ENCODE assay signal across 18 cellular contexts in genomic region chr19:33506498-33506897, GRCh38.
"Had no signal": no experiment of that assay in that cellular context is flagged by ENCODE, and none has a peak within 500 bp of the region (broad histone marks: within the 10 kb centered on the region; RNA-seq: fewer than 3 reads in every experiment).

No MANE protein-coding gene starts in this region.

- H3K27me3 ChIP-seq: body of pancreas, cardiac muscle cell, heart right ventricle, spleen, tibial artery had no signal

- ATAC-seq: body of pancreas, heart right ventricle, left colon had no signal

- H3K27ac ChIP-seq: body of pancreas, cardiac muscle cell, heart right ventricle, spleen, tibial artery had no signal

- H3K4me1 ChIP-seq: body of pancreas had no signal

- H3K9me3 ChIP-seq: body of pancreas, heart right ventricle, spleen, tibial artery had no signal

- DNase-seq: activated CD4-positive, alpha-beta memory T cell treated with anti-CD3 and anti-CD28 coated beads, Interleukin-2, amount 10 ng/mL, durations not matched to agents 7 days and 5 days; activated CD4-positive, alpha-beta T cell treated with anti-CD3 and anti-CD28 coated beads for 4 hours; activated CD4-positive, CD25-positive, alpha-beta regulatory T cell; activated gamma-delta T cell; activated naive CD4-positive, alpha-beta T cell treated with anti-CD3 and anti-CD28 coated beads, Interleukin-2, amount 50 U/mL, for 16 hours; body of pancreas; heart right ventricle; left colon; nephron progenitor cell; nucleus accumbens; spleen; stimulated activated CD4-positive, alpha-beta T cell treated with anti-CD3 and anti-CD28 coated beads, Interleukin-4, amount 100 ng/mL, for 24 hours; stimulated activated naive CD4-positive, alpha-beta T cell treated with Interleukin-2 at 50 U/mL for 16 hours; substantia nigra; tibial artery had no signal

- H3K4me3 ChIP-seq: body of pancreas, cardiac muscle cell, heart right ventricle, spleen, tibial artery had no signal

- H3K4me3 Mint-ChIP-seq: activated CD4-positive, alpha-beta memory T cell treated with anti-CD3 and anti-CD28 coated beads, Interleukin-2, amount 10 ng/mL, durations not matched to agents 7 days and 5 days; activated T-helper 1 cell treated with anti-CD3 and anti-CD28 coated beads, Interleukin-12 subunit alpha, Interleukin-12 subunit beta, Interleukin-2, Interleukin-4 antibody, amounts not matched to agents 30 ng/mL and 10 ng/mL and 1 ng/mL, durations not matched to agents 14 hours and 24 hours and 36 hours; memory B cell; nephron progenitor cell had no signal

- H3K27ac Mint-ChIP-seq: activated CD4-positive, alpha-beta memory T cell treated with anti-CD3 and anti-CD28 coated beads, Interleukin-2, amount 10 ng/mL, durations not matched to agents 7 days and 5 days; memory B cell; nephron progenitor cell had no signal

- H3K9me3 Mint-ChIP-seq: activated CD4-positive, alpha-beta memory T cell treated with anti-CD3 and anti-CD28 coated beads, Interleukin-2, amount 10 ng/mL, durations not matched to agents 7 days and 5 days; memory B cell; nephron progenitor cell had no signal

- H3K36me3 ChIP-seq: cardiac muscle cell had no signal

- H3K27me3 Mint-ChIP-seq: activated CD4-positive, alpha-beta memory T cell treated with anti-CD3 and anti-CD28 coated beads, Interleukin-2, amount 10 ng/mL, durations not matched to agents 7 days and 5 days; memory B cell had no signal
